In the genomic region with DNA sequence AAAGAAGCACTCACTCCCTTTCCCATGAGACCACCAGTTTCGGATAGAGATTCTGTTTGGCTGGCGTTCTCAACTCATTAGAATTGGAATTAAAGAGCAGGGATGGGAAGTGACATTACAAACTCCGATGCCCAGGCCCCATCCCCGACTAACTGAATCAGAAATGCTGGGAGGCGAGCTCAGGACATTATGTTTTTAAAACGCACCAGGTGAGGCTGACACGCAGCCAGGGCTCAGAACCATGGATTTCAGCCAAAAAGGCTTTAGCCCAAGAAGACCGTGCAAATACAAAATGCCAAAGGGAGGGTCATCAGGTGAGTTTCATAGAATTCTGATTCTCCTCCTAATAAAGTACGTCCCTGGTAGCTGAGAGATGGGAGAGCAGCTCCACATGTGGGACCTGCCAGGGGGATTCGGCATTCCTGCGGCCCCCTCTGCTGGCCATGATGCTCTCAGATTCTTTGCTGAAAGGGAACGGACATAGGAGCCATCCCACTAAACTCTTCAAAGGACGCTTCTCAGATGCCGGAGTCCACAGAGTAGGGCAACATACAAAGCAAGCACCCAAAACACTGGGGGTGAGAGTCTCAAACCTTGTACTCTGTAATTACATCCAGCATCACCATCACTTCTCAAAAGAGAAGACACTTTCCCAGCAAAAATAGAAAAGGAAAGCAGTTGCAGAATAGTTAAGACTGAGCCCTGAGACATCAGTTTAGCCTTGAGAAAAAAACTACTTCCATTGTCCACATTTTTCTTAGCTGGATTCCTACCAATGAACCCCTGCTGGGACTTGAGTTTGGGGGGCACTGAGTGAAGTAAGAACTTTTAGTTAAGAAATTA, we compare ENCODE assay signal across 9 cellular contexts.
DNase-seq lines count a peak whose midpoint lies in the region; ATAC-seq and TF ChIP-seq lines count a peak whose summit lies in the region.
"Had no signal": no experiment of that assay in that cellular context is flagged by ENCODE, and none has a peak within 500 bp of the region (broad histone marks: within the 10 kb centered on the region; RNA-seq: fewer than 3 reads in every experiment).

No MANE protein-coding gene starts in this region.

- peaks cover 12% of the 10 kb centered on the region for H3K4me1 Mint-ChIP-seq in activated CD4-positive, alpha-beta memory T cell treated with anti-CD3 and anti-CD28 coated beads for 36 hours (ENCODE audit: low read depth)
- H3K4me1 Mint-ChIP-seq in stimulated activated naive B cell treated with anti-CD40 and anti-IgM and Interleukin-4, amounts not matched to agents 10 μg/mL and 1 μg/mL and 100 μg/mL, for 72 hours, result no peaks in the 10 kb centered on the region

- no peak overlapping the region for H3K4me3 Mint-ChIP-seq in activated CD4-positive, alpha-beta memory T cell treated with anti-CD3 and anti-CD28 coated beads for 36 hours
- H3K4me3 Mint-ChIP-seq in stimulated activated naive B cell treated with anti-CD40 and anti-IgM and Interleukin-4, amounts not matched to agents 10 μg/mL and 1 μg/mL and 100 μg/mL, for 72 hours, result no peak overlapping the region

- peak; percentile 45 for TF ChIP-seq CTCF in SK-N-SH (IDR thresholded peaks at IDR 0.05)
- peak in 1 of 2 donors; percentile 10 for TF ChIP-seq CTCF in suprapubic skin (IDR thresholded peaks at IDR 0.05)
- no peak for TF ChIP-seq CTCF in coronary artery (IDR thresholded peaks at IDR 0.05)

- no peak overlapping the region for H3K4me2 ChIP-seq in SK-N-SH

- TF ChIP-seq POLR2A in suprapubic skin (IDR thresholded peaks at IDR 0.05), result no peak

- CTCF ChIA-PET in SK-N-SH (lab: Yijun Ruan, JAX), result interaction anchor here (0.6 to 3.8 kb wide), 15 partner anchors 9 to 514 kb away, joined by 3 to 30 read pairs (median 3); no protein-coding TSS in a partner anchor
- CTCF ChIA-PET in activated CD4-positive, alpha-beta memory T cell treated with anti-CD3 and anti-CD28 coated beads for 36 hours (lab: Charles Lee), result no interaction called here

- peak; percentile 60 for DNase-seq in AG08395 (ENCODE audit: low spot score)
- DNase-seq in H7, result peak; percentile 89
- DNase-seq in SK-N-SH, result peak; percentile 70
- peak; percentile 86 for DNase-seq in iPS-NIHi7 (ENCODE audit: extremely low spot score)
- DNase-seq in activated CD4-positive, alpha-beta memory T cell treated with anti-CD3 and anti-CD28 coated beads for 36 hours, result no peak
- DNase-seq in stimulated activated naive B cell treated with anti-CD40 and anti-IgM and Interleukin-4, amounts not matched to agents 10 μg/mL and 1 μg/mL and 100 μg/mL, for 72 hours, result no peak
- no peak for DNase-seq in suprapubic skin (ENCODE audit: low spot score in 2 of 2)
- no peak for DNase-seq in coronary artery (ENCODE audit: low spot score)
- DNase-seq: activated CD4-positive, alpha-beta T cell treated with anti-CD3 and anti-CD28 coated beads for 48 hours had no signal

- H2AFZ ChIP-seq in SK-N-SH (ENCODE audit: low read depth), result no peak overlapping the region

- 10% methylated on average over 14 of the region's 14 CpGs for WGBS in SK-N-SH (ENCODE audit: low lambda C conversion rate)
- 37% methylated on average over 14 of the region's 14 CpGs for WGBS in suprapubic skin

- no peaks in the 10 kb centered on the region for H3K79me2 ChIP-seq in SK-N-SH (ENCODE audit: insufficient read depth)

- H3K27ac ChIP-seq in SK-N-SH (ENCODE audit: low read depth in 2 of 2, low read length in 1 of 2) (no peak overlapping the region), suprapubic skin (no peak overlapping the region), coronary artery (no peak overlapping the region)

- POLR2A ChIA-PET in SK-N-SH (lab: Yijun Ruan, JAX), result no interaction called here
- POLR2A ChIA-PET in activated CD4-positive, alpha-beta memory T cell treated with anti-CD3 and anti-CD28 coated beads for 36 hours (lab: Charles Lee), result interaction anchor here (0.6 kb wide), 1 partner anchor 500 kb away, joined by 4 read pairs; no protein-coding TSS in a partner anchor

- TF ChIP-seq RAD21 in SK-N-SH (IDR thresholded peaks at IDR 0.05; ENCODE audit: low read length), result peak; percentile 67

- H3K9me3 Mint-ChIP-seq in activated CD4-positive, alpha-beta memory T cell treated with anti-CD3 and anti-CD28 coated beads for 36 hours, result no peaks in the 10 kb centered on the region
- no peaks in the 10 kb centered on the region for H3K9me3 Mint-ChIP-seq in stimulated activated naive B cell treated with anti-CD40 and anti-IgM and Interleukin-4, amounts not matched to agents 10 μg/mL and 1 μg/mL and 100 μg/mL, for 72 hours

- no peaks in the 10 kb centered on the region for H3K36me3 ChIP-seq in H7 (replicated peaks; ENCODE audit: control insufficient read depth, insufficient read depth, low read length)
- no peaks in the 10 kb centered on the region for H3K36me3 ChIP-seq in SK-N-SH (replicated peaks in 1 of 2; ENCODE audit: control insufficient read depth in 1 of 2, insufficient read depth in 2 of 2, low read length in 1 of 2)
- no peaks in the 10 kb centered on the region for H3K36me3 ChIP-seq in suprapubic skin

- H3K36me3 Mint-ChIP-seq in activated CD4-positive, alpha-beta memory T cell treated with anti-CD3 and anti-CD28 coated beads for 36 hours, result no peaks in the 10 kb centered on the region
- no peaks in the 10 kb centered on the region for H3K36me3 Mint-ChIP-seq in stimulated activated naive B cell treated with anti-CD40 and anti-IgM and Interleukin-4, amounts not matched to agents 10 μg/mL and 1 μg/mL and 100 μg/mL, for 72 hours

- H3K4me1 ChIP-seq in SK-N-SH (ENCODE audit: control insufficient read depth in 1 of 2, insufficient read depth in 2 of 2, low read depth in 1 of 2, low read length in 1 of 2) (no peaks in the 10 kb centered on the region), suprapubic skin (peaks cover 14% of the 10 kb centered on the region)

- no peaks in the 10 kb centered on the region for H3K9me2 ChIP-seq in SK-N-SH

- peaks cover 33% of the 10 kb centered on the region for H3K27me3 Mint-ChIP-seq in activated CD4-positive, alpha-beta memory T cell treated with anti-CD3 and anti-CD28 coated beads for 36 hours
- H3K27me3 Mint-ChIP-seq in stimulated activated naive B cell treated with anti-CD40 and anti-IgM and Interleukin-4, amounts not matched to agents 10 μg/mL and 1 μg/mL and 100 μg/mL, for 72 hours, result peaks cover 22 to 33% of the 10 kb centered on the region in 2 donors

- ATAC-seq in stimulated activated naive B cell treated with anti-CD40 and anti-IgM and Interleukin-4, amounts not matched to agents 10 μg/mL and 1 μg/mL and 100 μg/mL, for 72 hours (replicated peaks), result no peak

- TF ChIP-seq EP300 in SK-N-SH (IDR thresholded peaks at IDR 0.05; ENCODE audit: borderline replicate concordance in 1 of 2, low read depth in 1 of 2, low read length in 1 of 2) (no peak), suprapubic skin (IDR thresholded peaks at IDR 0.05) (no peak)

- H3K4me3 ChIP-seq in H7 (ENCODE audit: insufficient read depth, low read depth, low read length) (no peak overlapping the region), SK-N-SH (ENCODE audit: low read depth in 2 of 2, low read length in 1 of 2) (peak overlapping the region in 1 of 2 experiments; percentile 43; a peak in 1 of 4 replicates), suprapubic skin (no peak overlapping the region), coronary artery (no peak overlapping the region)

- H4K20me1 ChIP-seq in SK-N-SH (ENCODE audit: insufficient read depth), result no peaks in the 10 kb centered on the region

- no peak overlapping the region for H3K27ac Mint-ChIP-seq in activated CD4-positive, alpha-beta memory T cell treated with anti-CD3 and anti-CD28 coated beads for 36 hours
- no peak overlapping the region for H3K27ac Mint-ChIP-seq in stimulated activated naive B cell treated with anti-CD40 and anti-IgM and Interleukin-4, amounts not matched to agents 10 μg/mL and 1 μg/mL and 100 μg/mL, for 72 hours

- no peaks in the 10 kb centered on the region; the same call in 1 of the 2 replicates for H3K27me3 ChIP-seq in H7 (ENCODE audit: control insufficient read depth, insufficient read depth, low read length)
- peaks cover 25% of the 10 kb centered on the region; the same call in 1 of the 2 replicates for H3K27me3 ChIP-seq in SK-N-SH (ENCODE audit: insufficient read depth)
- H3K27me3 ChIP-seq in suprapubic skin, result peaks cover 24% of the 10 kb centered on the region

- H3K9ac ChIP-seq in SK-N-SH, result no peak overlapping the region

- intact Hi-C loops in activated CD4-positive, alpha-beta memory T cell treated with anti-CD3 and anti-CD28 coated beads for 36 hours (cut with micrococcal nuclease), result loop anchor here (10.0 kb wide), 1 partner anchor 506 kb away; no protein-coding TSS in a partner anchor

- H3K9me3 ChIP-seq in SK-N-SH (no peaks in the 10 kb centered on the region), suprapubic skin (no peaks in the 10 kb centered on the region)

- H3F3A ChIP-seq in SK-N-SH (replicated peaks; ENCODE audit: insufficient read depth), result no peaks in the 10 kb centered on the region

TF ChIP-seq in SK-N-SH, 30 proteins besides CTCF, POLR2A, EP300 and RAD21:
- TF ChIP-seq SMC3 (IDR thresholded peaks at IDR 0.05; ENCODE audit: low read depth, low read length), result peak; percentile 38; the same call in 1 of the 2 replicates
- TF ChIP-seq YY1 (IDR thresholded peaks at IDR 0.05; ENCODE audit: low read depth), result no peak

Comparison
In these comparisons a context has a peak if more than half of its experiments do, and no peak if none do; other contexts are left out.
1. DNase-seq: peak in AG08395 (single experiment), H7 (single experiment), SK-N-SH (single experiment) and iPS-NIHi7 (single experiment); none in activated CD4-positive, alpha-beta memory T cell treated with anti-CD3 and anti-CD28 coated beads for 36 hours (single experiment), stimulated activated naive B cell treated with anti-CD40 and anti-IgM and Interleukin-4, amounts not matched to agents 10 μg/mL and 1 μg/mL and 100 μg/mL, for 72 hours (single experiment), suprapubic skin (0 of 2) and coronary artery (single experiment).